20 cellular contexts compared by ENCODE assay signal in the genomic region with DNA sequence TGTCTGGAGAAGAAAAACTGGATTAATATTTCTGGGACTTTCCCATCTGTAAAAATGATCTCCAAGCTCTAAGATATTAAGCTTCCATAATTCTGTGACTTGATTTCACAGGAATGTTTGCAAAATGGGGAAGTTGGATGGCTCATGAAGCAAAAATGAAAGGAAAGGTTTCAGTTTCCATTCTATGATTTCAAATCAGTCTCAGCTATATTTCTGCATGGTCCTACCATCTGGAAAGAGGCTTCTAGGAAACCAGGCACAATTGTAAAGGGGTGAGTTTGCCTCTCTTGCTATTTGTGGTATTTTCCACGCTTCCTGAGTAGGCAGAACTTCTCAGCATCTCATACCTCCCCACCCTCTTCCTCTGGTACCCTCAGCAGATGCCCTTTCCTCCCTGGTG. TPM values are rescaled to one million over a fixed set of nuclear protein-coding genes. Genes with fewer than 3 reads are reported as not detected.
A peak's percentile ranks its signal among the peaks of the same experiment; 100 is the strongest.
DNase-seq lines count a peak whose midpoint lies in the region; ATAC-seq and FAIRE-seq lines count a peak whose summit lies in the region.
"Had no signal": no experiment of that assay in that cellular context is flagged by ENCODE, and none has a peak within 500 bp of the region (broad histone marks: within the 10 kb centered on the region; RNA-seq: fewer than 3 reads in every experiment).

No MANE protein-coding gene starts in this region.

- H3K9me3 Mint-ChIP-seq in activated CD8-positive, alpha-beta memory T cell treated with anti-CD3 and anti-CD28 coated beads, Interleukin-2, amount 10 ng/mL, durations not matched to agents 7 days and 5 days (ENCODE audit: low read depth), result no peaks in the 10 kb centered on the region

- peaks cover 11% of the 10 kb centered on the region for H3K27me3 Mint-ChIP-seq in T-helper 17 cell
- peaks cover 3% of the 10 kb centered on the region for H3K27me3 Mint-ChIP-seq in activated CD8-positive, alpha-beta memory T cell treated with anti-CD3 and anti-CD28 coated beads, Interleukin-2, amount 10 ng/mL, durations not matched to agents 7 days and 5 days

- CTCF ChIA-PET in activated CD8-positive, alpha-beta memory T cell treated with anti-CD3 and anti-CD28 coated beads, Interleukin-2, amount 10 ng/mL, durations not matched to agents 7 days and 5 days (lab: Charles Lee), result no interaction called here

- no peaks in the 10 kb centered on the region for H3K9me3 ChIP-seq in T-helper 17 cell (ENCODE audit: control insufficient read depth, low read length, poor library complexity, severe bottlenecking)

- no peak overlapping the region for H3K4me3 Mint-ChIP-seq in T-helper 17 cell
- no peak overlapping the region for H3K4me3 Mint-ChIP-seq in activated CD8-positive, alpha-beta memory T cell treated with anti-CD3 and anti-CD28 coated beads, Interleukin-2, amount 10 ng/mL, durations not matched to agents 7 days and 5 days
- H3K4me3 Mint-ChIP-seq: CD4-positive, CD25-positive, alpha-beta regulatory T cell had no signal

- ATAC-seq in T-helper 17 cell, result no peak
- no peak for ATAC-seq in activated CD8-positive, alpha-beta memory T cell treated with anti-CD3 and anti-CD28 coated beads, Interleukin-2, amount 10 ng/mL, durations not matched to agents 7 days and 5 days
- ATAC-seq: PC-3 had no signal

- DNase-seq in HS-5 (ENCODE audit: low read depth) (peak; percentile 83), T-helper 17 cell (no peak), glomerular visceral epithelial cell (ENCODE audit: extremely low spot score) (peak; percentile 37), urothelium cell line (ENCODE audit: low spot score) (no peak), HTR-8/SVneo (ENCODE audit: insufficient read length, low spot score) (no peak), NCI-H774 (lab: John Stamatoyannopoulos, UW) (no peak)
- no peak for DNase-seq in activated CD8-positive, alpha-beta memory T cell treated with anti-CD3 and anti-CD28 coated beads, Interleukin-2, amount 10 ng/mL, durations not matched to agents 7 days and 5 days
- DNase-seq: 8988T; AML-193; CD4-positive, CD25-positive, alpha-beta regulatory T cell; DMS79; GF-D8; GM23248; Karpas-422; NCI-H1417; NCI-H2029; NCI-H526; NK-92 treated with Interleukin-12 subunit alpha and Interleukin-12 subunit beta, amount 100 ng/mL, for 24 hours; PC-3 had no signal

- H3K4me1 Mint-ChIP-seq in T-helper 17 cell, result peaks cover 10% of the 10 kb centered on the region
- peaks cover 7% of the 10 kb centered on the region for H3K4me1 Mint-ChIP-seq in activated CD8-positive, alpha-beta memory T cell treated with anti-CD3 and anti-CD28 coated beads, Interleukin-2, amount 10 ng/mL, durations not matched to agents 7 days and 5 days

- peak overlapping the region; percentile 34 for H3K27ac Mint-ChIP-seq in T-helper 17 cell
- no peak overlapping the region for H3K27ac Mint-ChIP-seq in activated CD8-positive, alpha-beta memory T cell treated with anti-CD3 and anti-CD28 coated beads, Interleukin-2, amount 10 ng/mL, durations not matched to agents 7 days and 5 days
- H3K27ac Mint-ChIP-seq: CD4-positive, CD25-positive, alpha-beta regulatory T cell had no signal

- FAIRE-seq in A204.1 (lab: Jason Lieb, UNC) (peak; percentile 30), urothelium cell line (lab: Jason Lieb, UNC) (no peak), HTR-8/SVneo (lab: Jason Lieb, UNC) (no peak)

- H3K36me3 Mint-ChIP-seq in T-helper 17 cell (ENCODE audit: low read depth), result no peaks in the 10 kb centered on the region
- no peaks in the 10 kb centered on the region for H3K36me3 Mint-ChIP-seq in activated CD8-positive, alpha-beta memory T cell treated with anti-CD3 and anti-CD28 coated beads, Interleukin-2, amount 10 ng/mL, durations not matched to agents 7 days and 5 days
- H3K36me3 Mint-ChIP-seq: CD4-positive, CD25-positive, alpha-beta regulatory T cell had no signal

RNA-seq across cellular contexts. Expression of a gene that starts 22.4 kb away (rescaled TPM):
- not detected for total RNA-seq in T-helper 17 cell
- not detected for total RNA-seq in activated CD8-positive, alpha-beta memory T cell treated with anti-CD3 and anti-CD28 coated beads, Interleukin-2, amount 10 ng/mL, durations not matched to agents 7 days and 5 days
- total RNA-seq: CD4-positive, CD25-positive, alpha-beta regulatory T cell; GM23248; PC-3 had no signal

RNA-seq across cellular contexts. Expression of a gene that starts 59.6 kb away (rescaled TPM):
- 10 to 100 TPM; 34.2 to 45.6 TPM for total RNA-seq in T-helper 17 cell
- total RNA-seq in activated CD8-positive, alpha-beta memory T cell treated with anti-CD3 and anti-CD28 coated beads, Interleukin-2, amount 10 ng/mL, durations not matched to agents 7 days and 5 days, result 10 to 100 TPM; 40.2 to 57.6 TPM

Comparison
In these comparisons a context has a peak if more than half of its experiments do, and no peak if none do; other contexts are left out.
1. DNase-seq: peak in HS-5 (single experiment) and glomerular visceral epithelial cell (single experiment); none in T-helper 17 cell (0 of 3), urothelium cell line (single experiment), activated CD8-positive, alpha-beta memory T cell treated with anti-CD3 and anti-CD28 coated beads, Interleukin-2, amount 10 ng/mL, durations not matched to agents 7 days and 5 days (single experiment), HTR-8/SVneo (single experiment) and NCI-H774 (single experiment).